Comparison of ENCODE assay signal across 1 cellular context in genomic region chr2:64838817-64839216, GRCh38.
A peak's percentile ranks its signal among the peaks of the same experiment; 100 is the strongest.
TF ChIP-seq lines count a peak whose summit lies in the region.

No MANE protein-coding gene starts in this region.

TF ChIP-seq in IMR-90, 13 proteins besides CTCF, POLR2A, EP300 and RAD21:
- TF ChIP-seq RFX5 (IDR thresholded peaks at IDR 0.05; ENCODE audit: low read depth, low read length) = no peak
- TF ChIP-seq SMC3 (IDR thresholded peaks at IDR 0.05; ENCODE audit: low read depth, low read length) = no peak
- no peak for TF ChIP-seq CEBPB (IDR thresholded peaks at IDR 0.05; ENCODE audit: low read depth, low read length)
- TF ChIP-seq ELK1 (IDR thresholded peaks at IDR 0.05; ENCODE audit: borderline replicate concordance, low read depth, low read length) = no peak
- no peak for TF ChIP-seq CHD1 (IDR thresholded peaks at IDR 0.05; ENCODE audit: low read depth, low read length)
- no peak for TF ChIP-seq MAZ (IDR thresholded peaks at IDR 0.05; ENCODE audit: borderline replicate concordance, low read depth, low read length)
- peak; percentile 87 for TF ChIP-seq BHLHE40 (IDR thresholded peaks at IDR 0.05; ENCODE audit: low read depth, low read length)
- peak; percentile 42; the same call in 1 of the 2 replicates for TF ChIP-seq FOS (IDR thresholded peaks at IDR 0.05; ENCODE audit: low read depth, low read length)
- TF ChIP-seq MXI1 (IDR thresholded peaks at IDR 0.05; ENCODE audit: borderline replicate concordance, low read depth, low read length) = no peak
- no peak for TF ChIP-seq MAFK (IDR thresholded peaks at IDR 0.05; ENCODE audit: low read depth, low read length)
- peak; percentile 77 for TF ChIP-seq USF2 (IDR thresholded peaks at IDR 0.05; ENCODE audit: low read depth, low read length)
- no peak for TF ChIP-seq RCOR1 (IDR thresholded peaks at IDR 0.05; ENCODE audit: insufficient replicate concordance, low read length)
- TF ChIP-seq NFE2L2 (IDR thresholded peaks at IDR 0.05; ENCODE audit: low read depth, low read length) = no peak
